Comparison of ENCODE assay signal across 16 cellular contexts in the genomic region with DNA sequence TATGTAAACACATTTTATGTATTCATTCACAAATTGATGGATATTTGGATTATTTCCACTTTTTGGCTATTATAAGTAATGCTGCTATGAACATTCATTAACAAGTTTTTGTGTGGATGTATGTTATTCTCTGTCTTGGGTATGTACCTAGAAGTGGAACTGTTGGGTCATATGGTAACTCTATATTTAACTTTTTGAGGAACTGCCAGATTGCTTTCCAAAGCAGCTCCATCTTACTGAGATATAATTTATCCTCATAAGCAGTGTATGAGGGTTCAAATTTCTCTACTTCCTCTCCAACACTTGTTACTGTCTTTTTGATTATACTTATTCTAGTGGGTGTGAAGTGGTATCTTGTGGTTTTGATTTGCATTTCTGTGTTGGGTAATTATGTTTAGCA.
"Had no signal": no experiment of that assay in that cellular context is flagged by ENCODE, and none has a peak within 500 bp of the region (broad histone marks: within the 10 kb centered on the region; RNA-seq: fewer than 3 reads in every experiment).

No MANE protein-coding gene starts in this region.

- ATAC-seq: foreskin keratinocyte; left colon; naive thymus-derived CD4-positive, alpha-beta T cell had no signal

- DNase-seq: effector CD4-positive, alpha-beta T cell; endodermal cell; erythroblast; foreskin keratinocyte; kidney; left colon; mammary epithelial cell; naive thymus-derived CD4-positive, alpha-beta T cell; nephron progenitor cell; psoas muscle; retina; sigmoid colon; stimulated activated CD4-positive, alpha-beta T cell treated with anti-CD3 and anti-CD28 coated beads, Interleukin-2, amount 100 ng/mL, for 24 hours; stimulated activated CD4-positive, alpha-beta T cell treated with anti-CD3 and anti-CD28 coated beads, Interleukin-4, amount 100 ng/mL, for 4 hours; stimulated activated naive CD4-positive, alpha-beta T cell treated with Interleukin-2 at 50 U/mL for 16 hours; trophoblast cell had no signal
